In genomic region chr7:107953265-107953923, GRCh38 we compare ENCODE assay signal across 25 cellular contexts. TPM values are rescaled to one million over a fixed set of nuclear protein-coding genes. Genes with fewer than 3 reads are reported as not detected.
DNase-seq lines count a peak whose midpoint lies in the region; ATAC-seq, FAIRE-seq and TF ChIP-seq lines count a peak whose summit lies in the region.
"Had no signal": no experiment of that assay in that cellular context is flagged by ENCODE, and none has a peak within 500 bp of the region (broad histone marks: within the 10 kb centered on the region; RNA-seq: fewer than 3 reads in every experiment).

No MANE protein-coding gene starts in this region.

- H2BK120ac ChIP-seq in H9 (ENCODE audit: low read depth, low read length, poor library complexity, severe bottlenecking), result no peak overlapping the region

- peaks cover 16 to 75% (median 58%) of the 10 kb centered on the region in 3 experiments for H3K36me3 Mint-ChIP-seq in H9 (ENCODE audit: insufficient read depth in 1 of 3, low read depth in 3 of 3)
- H3K36me3 Mint-ChIP-seq: activated naive CD4-positive, alpha-beta T cell treated with anti-CD3 and anti-CD28 coated beads, Interleukin-2, amount 10 ng/mL, durations not matched to agents 7 days and 5 days; CD4-positive, alpha-beta memory T cell; naive thymus-derived CD4-positive, alpha-beta T cell had no signal

- POLR2A ChIA-PET in HepG2 (lab: Yijun Ruan, JAX), result no interaction called here

- TF ChIP-seq CTCF in H9 (conservative IDR thresholded peaks at IDR 0.05), result no peak
- no peak for TF ChIP-seq CTCF in VCaP (conservative IDR thresholded peaks at IDR 0.05)
- no peak for TF ChIP-seq CTCF in HepG2 (CRISPR knock-in tag; IDR thresholded peaks at IDR 0.05)
- TF ChIP-seq CTCF in smooth muscle cell (IDR thresholded peaks at IDR 0.05; ENCODE audit: borderline replicate concordance, insufficient read depth, poor library complexity, severe bottlenecking), result no peak

- intact Hi-C loops in HepG2 (cut with micrococcal nuclease; ENCODE audit: unreplicated experiment), result no loop called here

- no CpG with 5 or more reads among the region's 10 CpGs for WGBS in H9 (ENCODE audit: extremely low coverage, insufficient read length, low lambda C conversion rate)
- 93% methylated on average over 6 of the region's 10 CpGs for WGBS in HepG2 (ENCODE audit: low lambda C conversion rate)
- 82% methylated on average over 10 of the region's 10 CpGs for WGBS in smooth muscle cell (ENCODE audit: low lambda C conversion rate)

- peaks cover 24% of the 10 kb centered on the region for H3F3A ChIP-seq in smooth muscle cell (ENCODE audit: low read depth)

- no peak for TF ChIP-seq POLR2A in HepG2 (IDR thresholded peaks at IDR 0.05; ENCODE audit: insufficient read depth in 1 of 2, low read depth in 2 of 2, low read length in 2 of 2)

- H3K18ac ChIP-seq in H9 (ENCODE audit: insufficient read length, low read depth, low read length), result no peak overlapping the region

- FAIRE-seq in HepG2 (lab: Jason Lieb, UNC) (no peak), GM19239 (lab: Jason Lieb, UNC) (no peak)
- FAIRE-seq: endometrium, kidney, small intestine had no signal

- no peak overlapping the region for H2BK20ac ChIP-seq in H9 (ENCODE audit: low read depth, low read length, poor library complexity, severe bottlenecking)

- no peak overlapping the region for H4K5ac ChIP-seq in H9 (ENCODE audit: insufficient read length, low read depth, low read length)

- no peak overlapping the region for H4K91ac ChIP-seq in H9 (ENCODE audit: insufficient read length, low read depth, low read length)

- H2AK5ac ChIP-seq in H9 (ENCODE audit: insufficient read length, low read length), result no peak overlapping the region

- no peak overlapping the region for H3K27ac ChIP-seq in H9 (ENCODE audit: insufficient read length, low read depth, low read length)
- H3K27ac ChIP-seq in VCaP, result peak overlapping the region; percentile 44
- H3K27ac ChIP-seq in HepG2 (ENCODE audit: extremely low read length, insufficient read depth, low read length), result no peak overlapping the region
- peak overlapping the region; percentile 37 for H3K27ac ChIP-seq in smooth muscle cell (ENCODE audit: low read depth)
- H3K27ac ChIP-seq: foreskin keratinocyte, prostate gland had no signal

- no peak overlapping the region for H3K4me3 Mint-ChIP-seq in H9
- H3K4me3 Mint-ChIP-seq: activated CD8-positive, alpha-beta T cell treated with anti-CD3 and anti-CD28 coated beads for 36 hours; activated naive CD4-positive, alpha-beta T cell treated with anti-CD3 and anti-CD28 coated beads, Interleukin-2, amount 10 ng/mL, durations not matched to agents 7 days and 5 days; CD4-positive, alpha-beta memory T cell; naive thymus-derived CD4-positive, alpha-beta T cell had no signal

- no peak overlapping the region for H2BK15ac ChIP-seq in H9 (ENCODE audit: low read depth, low read length)

- no peak overlapping the region for H3K23ac ChIP-seq in H9 (ENCODE audit: insufficient read length, low read depth, low read length)

- DNase-seq in H9 (no peak), HepG2 (ENCODE audit: low spot score) (no peak), smooth muscle cell (lab: John Stamatoyannopoulos, UW; ENCODE audit: unreplicated experiment) (no peak), T-helper 2 cell (no peak), DMS 273 treated with DMSO at 0.1 percent for 48 hours (lab: John Stamatoyannopoulos, UW) (no peak), GM19239 (ENCODE audit: insufficient read length, low spot score) (no peak), NCI-H146 (lab: John Stamatoyannopoulos, UW) (no peak)
- DNase-seq: activated CD4-positive, CD25-positive, alpha-beta regulatory T cell; activated CD8-positive, alpha-beta T cell treated with anti-CD3 and anti-CD28 coated beads for 36 hours; activated naive CD4-positive, alpha-beta T cell treated with anti-CD3 and anti-CD28 coated beads, Interleukin-2, amount 10 ng/mL, durations not matched to agents 7 days and 5 days; activated T-cell treated with anti-CD3 and anti-CD28 coated beads, Interleukin-2, amount 50 U/mL, for 1 hour; CD4-positive, alpha-beta memory T cell; DMS79 treated with DMSO at 0.1 percent for 48 hours; kidney; naive thymus-derived CD4-positive, alpha-beta T cell; NCI-H1417; NCI-H748 treated with DMSO at 0.1 percent for 48 hours; small intestine; stimulated activated CD4-positive, alpha-beta T cell treated with anti-CD3 and anti-CD28 coated beads, Interleukin-4, amount 100 ng/mL, for 1 hour had no signal

- H3T11ph ChIP-seq in H9 (ENCODE audit: low read length), result no peak overlapping the region

- H3K9ac ChIP-seq in H9 (ENCODE audit: extremely low read depth, insufficient read length, low read length) (no peak overlapping the region), HepG2 (ENCODE audit: insufficient read depth, low read depth, low read length) (no peak overlapping the region), smooth muscle cell (ENCODE audit: low read depth) (no peak overlapping the region)

- no peak overlapping the region for H3K4me2 ChIP-seq in H9 (ENCODE audit: insufficient read depth, insufficient read length, low read length)
- H3K4me2 ChIP-seq in HepG2 (ENCODE audit: low read depth, low read length), result no peak overlapping the region
- no peak overlapping the region for H3K4me2 ChIP-seq in smooth muscle cell

- H3K4me1 ChIP-seq in H9 (ENCODE audit: insufficient read depth, low read length), result peaks cover 18% of the 10 kb centered on the region
- peaks cover 63% of the 10 kb centered on the region for H3K4me1 ChIP-seq in HepG2 (ENCODE audit: insufficient read depth, low read length)
- H3K4me1 ChIP-seq in smooth muscle cell (ENCODE audit: low read depth), result peaks cover 28% of the 10 kb centered on the region
- H3K4me1 ChIP-seq: prostate gland had no signal

- H3K9me3 ChIP-seq in H9 (ENCODE audit: control insufficient read depth, low read depth, low read length) (no peaks in the 10 kb centered on the region), HepG2 (ENCODE audit: low read length) (no peaks in the 10 kb centered on the region), smooth muscle cell (replicated peaks; ENCODE audit: low read depth) (no peaks in the 10 kb centered on the region)
- H3K9me3 ChIP-seq: prostate gland, SJCRH30 had no signal

- in situ Hi-C loops in HepG2 (cut with HindIII; ENCODE audit: extremely low pct_ligation_motif_present, low pct_unique_long_range_greater_than_20kb), result no loop called here

- H3K9me3 Mint-ChIP-seq in H9, result no peaks in the 10 kb centered on the region
- H3K9me3 Mint-ChIP-seq: activated CD8-positive, alpha-beta T cell treated with anti-CD3 and anti-CD28 coated beads for 36 hours; activated naive CD4-positive, alpha-beta T cell treated with anti-CD3 and anti-CD28 coated beads, Interleukin-2, amount 10 ng/mL, durations not matched to agents 7 days and 5 days; CD4-positive, alpha-beta memory T cell; naive thymus-derived CD4-positive, alpha-beta T cell had no signal

- no peak for TF ChIP-seq RAD21 in HepG2 (CRISPR knock-in tag; IDR thresholded peaks at IDR 0.05)

- no peak overlapping the region for H2BK12ac ChIP-seq in H9 (ENCODE audit: insufficient read length, low read depth, low read length)

- H3K27ac Mint-ChIP-seq in H9, result peak overlapping the region; percentile 91 to 93 (median 92); a peak in 3 of 7 replicates
- H3K27ac Mint-ChIP-seq: activated CD8-positive, alpha-beta T cell treated with anti-CD3 and anti-CD28 coated beads for 36 hours; activated naive CD4-positive, alpha-beta T cell treated with anti-CD3 and anti-CD28 coated beads, Interleukin-2, amount 10 ng/mL, durations not matched to agents 7 days and 5 days; CD4-positive, alpha-beta memory T cell; naive thymus-derived CD4-positive, alpha-beta T cell had no signal

- no peaks in the 10 kb centered on the region for H3K79me1 ChIP-seq in H9 (ENCODE audit: insufficient read depth, low read depth, low read length, poor library complexity, severe bottlenecking)

- no peaks in the 10 kb centered on the region for H3K23me2 ChIP-seq in H9 (ENCODE audit: insufficient read length, low read depth, low read length, poor library complexity, severe bottlenecking)

- no peak overlapping the region for H3K56ac ChIP-seq in H9 (ENCODE audit: insufficient read length, low read depth, low read length)

- ATAC-seq in HepG2, result no peak
- ATAC-seq: activated CD8-positive, alpha-beta T cell treated with anti-CD3 and anti-CD28 coated beads for 36 hours; naive thymus-derived CD4-positive, alpha-beta T cell had no signal

- H3K27me3 Mint-ChIP-seq in H9 (ENCODE audit: low read depth), result no peaks in the 10 kb centered on the region

- H2AFZ ChIP-seq in H9 (ENCODE audit: low read length) (no peak overlapping the region), HepG2 (ENCODE audit: low read length) (no peak overlapping the region), smooth muscle cell (ENCODE audit: low read depth) (no peak overlapping the region)

- H2BK5ac ChIP-seq in H9 (ENCODE audit: insufficient read length, low read length), result no peak overlapping the region

- H4K20me1 ChIP-seq in H9 (ENCODE audit: control insufficient read depth, insufficient read depth, insufficient read length) (no peaks in the 10 kb centered on the region), HepG2 (ENCODE audit: insufficient read depth, low read length) (no peaks in the 10 kb centered on the region), smooth muscle cell (ENCODE audit: low read depth) (peaks cover 21% of the 10 kb centered on the region)

- no peak overlapping the region for H3K4ac ChIP-seq in H9 (ENCODE audit: low read depth, low read length)

- no TSS peak for BruUV-seq in HepG2 (replicated peaks; lab: Mats Ljungman, UMichigan)

- H4K8ac ChIP-seq in H9 (replicated peaks; ENCODE audit: insufficient read length, low read depth, low read length), result no peak overlapping the region

- CTCF ChIA-PET in HepG2 (lab: Yijun Ruan, JAX; ENCODE audit: low intra/inter-chr PET ratio, low total read pairs), result no interaction called here

- H3K79me2 ChIP-seq in H9 (ENCODE audit: insufficient read depth, low read length), result no peaks in the 10 kb centered on the region
- H3K79me2 ChIP-seq in HepG2 (ENCODE audit: insufficient read depth, low read length), result no peaks in the 10 kb centered on the region
- H3K79me2 ChIP-seq in smooth muscle cell (ENCODE audit: low read depth), result peaks cover 7% of the 10 kb centered on the region

- no peak overlapping the region for H3K14ac ChIP-seq in H9 (ENCODE audit: insufficient read depth, low read length)

- H3K27me3 ChIP-seq in H9 (ENCODE audit: insufficient read depth, low read length), result no peaks in the 10 kb centered on the region; the same call in 1 of the 2 replicates
- no peaks in the 10 kb centered on the region for H3K27me3 ChIP-seq in HepG2 (ENCODE audit: control insufficient read depth in 1 of 2, insufficient read depth in 2 of 2, low read length in 2 of 2)
- no peaks in the 10 kb centered on the region for H3K27me3 ChIP-seq in smooth muscle cell (ENCODE audit: low read depth)
- H3K27me3 ChIP-seq: foreskin keratinocyte, SJCRH30 had no signal

- no peak overlapping the region for H3K4me3 ChIP-seq in HepG2 (replicated peaks in 1 of 3; ENCODE audit: insufficient read depth in 1 of 3, low read depth in 2 of 3, low read length in 3 of 3)
- H3K4me3 ChIP-seq in smooth muscle cell, result no peak overlapping the region
- H3K4me3 ChIP-seq: prostate gland, SJCRH30 had no signal

- peaks cover 26 to 61% of the 10 kb centered on the region in 2 experiments for H3K36me3 ChIP-seq in HepG2 (replicated peaks in 1 of 2; ENCODE audit: control insufficient read depth in 1 of 2, insufficient read depth in 2 of 2, low read length in 2 of 2)
- peaks cover 27% of the 10 kb centered on the region for H3K36me3 ChIP-seq in smooth muscle cell (ENCODE audit: low read depth)
- H3K36me3 ChIP-seq: prostate gland had no signal

- TF ChIP-seq EP300 in HepG2 (IDR thresholded peaks at IDR 0.05; ENCODE audit: low read depth in 2 of 2, low read length in 2 of 2), result no peak
- no peak for TF ChIP-seq EP300 in HepG2 (CRISPR knock-in tag; IDR thresholded peaks at IDR 0.05; ENCODE audit: borderline replicate concordance)

- peaks cover 31 to 39% of the 10 kb centered on the region in 2 experiments for H3K4me1 Mint-ChIP-seq in H9
- H3K4me1 Mint-ChIP-seq: activated naive CD4-positive, alpha-beta T cell treated with anti-CD3 and anti-CD28 coated beads, Interleukin-2, amount 10 ng/mL, durations not matched to agents 7 days and 5 days; CD4-positive, alpha-beta memory T cell; naive thymus-derived CD4-positive, alpha-beta T cell had no signal

RNA-seq across cellular contexts. Expression of gene LAMB1, which starts 49.6 kb away (rescaled TPM):
- 75.8 and 78.9 TPM in 2 replicates for total RNA-seq in H9 (2021)
- 56.4 and 109 TPM in 2 replicates for total RNA-seq in HepG2 (2016; rRNA removed; fragmentation: Illumina TruSeq; extraction: Trizol)
- total RNA-seq in HepG2 (2016; cell fraction: cytosol; rRNA removed; fragmentation: Illumina TruSeq; extraction: Trizol; ENCODE audit: low read depth), result 12.3 and 15.0 TPM in 2 replicates
- total RNA-seq in HepG2 (2016; cell fraction: insoluble cytoplasmic fraction; rRNA removed; fragmentation: Illumina TruSeq; extraction: Trizol), result 48.3 and 110 TPM in 2 replicates
- total RNA-seq in HepG2 (2016; cell fraction: membrane; rRNA removed; fragmentation: Illumina TruSeq; extraction: Trizol), result 19.7 and 21.8 TPM in 2 replicates
- 137 and 161 TPM in 2 replicates for total RNA-seq in HepG2 (2016; cell fraction: nucleus; rRNA removed; fragmentation: Illumina TruSeq; extraction: Trizol)
- polyA plus RNA-seq in HepG2 (2011; rRNA removed), result 124 and 127 TPM in 2 replicates
- polyA plus RNA-seq in HepG2 (2011; cell fraction: cytosol; rRNA removed), result 101 and 116 TPM in 2 replicates
- 265 and 290 TPM in 2 replicates for polyA plus RNA-seq in HepG2 (2011; cell fraction: nucleus; rRNA removed)
- 106 and 132 TPM in 2 replicates for polyA plus RNA-seq in HepG2 (2012)
- polyA plus RNA-seq in HepG2 (2016; cell fraction: cytosol; fragmentation: Illumina TruSeq; extraction: Trizol; ENCODE audit: low read depth), result 5.0 and 5.8 TPM in 2 replicates
- 59.1 and 60.9 TPM in 2 replicates for polyA plus RNA-seq in HepG2 (2016; cell fraction: insoluble cytoplasmic fraction; fragmentation: Illumina TruSeq; extraction: Trizol; ENCODE audit: low read depth)
- polyA plus RNA-seq in HepG2 (2016; cell fraction: membrane; fragmentation: Illumina TruSeq; extraction: Trizol; ENCODE audit: low read depth), result 8.8 and 14.3 TPM in 2 replicates
- polyA plus RNA-seq in HepG2 (2016; cell fraction: nucleus; fragmentation: Illumina TruSeq; extraction: Trizol; ENCODE audit: insufficient read depth, low read depth), result 286 and 312 TPM in 2 replicates
- polyA minus RNA-seq in HepG2 (2011; rRNA and poly(A)+ RNA removed; ENCODE audit: low replicate concordance), result 105 and 627 TPM in 2 replicates
- polyA minus RNA-seq in HepG2 (2011; cell fraction: cytosol; rRNA and poly(A)+ RNA removed), result 120 and 164 TPM in 2 replicates
- polyA minus RNA-seq in HepG2 (2011; cell fraction: nucleus; rRNA and poly(A)+ RNA removed), result 204 and 208 TPM in 2 replicates
- 244 and 306 TPM in 2 replicates for total RNA-seq in smooth muscle cell
- polyA plus RNA-seq in smooth muscle cell, result 191 and 246 TPM in 2 replicates
- total RNA-seq: CD4-positive, alpha-beta memory T cell; naive thymus-derived CD4-positive, alpha-beta T cell; T-helper 2 cell treated with Interferon-gamma antibody and Interleukin-4, amounts not matched to agents 100 ng/mL and 5 ng/mL, for 36 hours had no signal

Comparison
In these comparisons a context has a peak if more than half of its experiments do, and no peak if none do; other contexts are left out.
1. H3K27ac ChIP-seq: peak in VCaP (single experiment) and smooth muscle cell (single experiment); none in H9 (single experiment) and HepG2 (single experiment).